ENCODE assay signal across 8 cellular contexts in the genomic region with DNA sequence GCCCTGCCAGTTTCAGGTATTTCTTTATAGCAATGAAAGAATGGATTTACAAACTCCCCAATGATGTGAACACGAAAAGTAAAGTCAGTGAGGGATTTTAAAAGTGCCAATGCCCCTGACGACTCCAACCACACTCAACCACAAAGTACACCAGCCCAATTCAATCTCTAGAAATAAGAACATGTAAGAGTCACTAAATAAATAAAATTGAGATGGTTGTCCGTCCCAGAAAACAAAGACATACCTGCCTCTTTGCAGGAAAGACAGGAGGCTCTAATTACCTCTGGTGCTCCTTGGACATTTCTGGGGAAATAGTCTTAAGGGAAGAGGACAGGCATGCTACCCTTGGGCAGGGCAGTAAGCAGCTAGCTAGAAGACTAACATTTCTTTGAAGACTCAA. TPM values are rescaled to one million over a fixed set of nuclear protein-coding genes. Genes with fewer than 3 reads are reported as not detected.
"Had no signal": no experiment of that assay in that cellular context is flagged by ENCODE, and none has a peak within 500 bp of the region (broad histone marks: within the 10 kb centered on the region; RNA-seq: fewer than 3 reads in every experiment).

No MANE protein-coding gene starts in this region.

- H3K4me3 ChIP-seq: K562 had no signal

- H3K4me3 Mint-ChIP-seq: IgD-negative memory B cell had no signal

- H3K27ac ChIP-seq: HL-60 had no signal

- H3K27ac Mint-ChIP-seq: IgD-negative memory B cell had no signal

- DNase-seq: IMR-90, KBM-7, KG1 had no signal

- H3K36me3 Mint-ChIP-seq: IgD-negative memory B cell had no signal

- ATAC-seq: HepG2, K562 had no signal

- H3K27me3 Mint-ChIP-seq: IgD-negative memory B cell had no signal

RNA-seq across cellular contexts. Expression of gene NALCN, which starts 55.8 kb away (rescaled TPM):
- total RNA-seq: HepG2, HT-29, K562 had no signal
- polyA plus RNA-seq: HepG2, IgD-negative memory B cell, K562 had no signal
